8 cellular contexts compared by ENCODE assay signal in the genomic region with DNA sequence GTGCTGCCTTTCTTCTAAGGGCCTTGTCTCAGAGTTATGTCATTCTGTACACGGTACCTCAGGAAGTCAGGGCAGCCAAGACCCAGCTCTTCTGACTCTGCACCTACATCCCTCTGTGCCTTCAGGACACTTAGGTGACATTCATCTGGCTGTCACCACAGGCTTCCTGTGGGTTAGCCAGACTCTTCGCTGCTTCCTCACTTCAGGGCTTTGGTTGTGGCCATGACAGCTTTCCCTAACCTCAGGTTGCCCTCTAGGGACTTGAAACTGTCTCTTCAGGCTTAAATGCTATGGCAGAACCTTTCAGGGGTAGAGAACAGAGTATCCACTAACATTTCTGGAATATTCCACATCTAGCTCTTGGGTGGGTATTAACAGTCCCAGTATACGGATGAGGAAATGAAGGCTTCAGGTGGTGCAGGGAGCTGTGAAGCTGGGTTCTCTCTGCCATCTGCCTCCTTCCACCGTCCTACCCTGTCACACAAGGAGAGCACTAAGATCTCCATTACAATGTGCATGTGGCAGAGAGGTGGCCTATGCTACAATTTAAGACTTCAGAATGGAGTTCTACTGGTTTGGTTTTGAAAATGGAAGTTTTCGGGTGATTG. TPM values are rescaled to one million over a fixed set of nuclear protein-coding genes. Genes with fewer than 3 reads are reported as not detected.
DNase-seq lines count a peak whose midpoint lies in the region; ATAC-seq and TF ChIP-seq lines count a peak whose summit lies in the region.

No MANE protein-coding gene starts in this region.

- no peaks in the 10 kb centered on the region for H3K27me3 ChIP-seq in Panc1 (ENCODE audit: control insufficient read depth, insufficient read depth, low read length)
- H3K27me3 ChIP-seq in aorta (ENCODE audit: control insufficient read depth in 1 of 2, insufficient read depth in 2 of 2, low read length in 1 of 2): no peaks in the 10 kb centered on the region

- H3K27ac Mint-ChIP-seq in nephron progenitor cell: peak overlapping the region; percentile 1
- no peak overlapping the region for H3K27ac Mint-ChIP-seq in WTC11

- CTCF ChIA-PET in Panc1 (lab: Charles Lee) (no interaction called here), WTC11 (lab: Charles Lee) (interaction anchor here (0.9 kb wide), 1 partner anchor 21 kb away, joined by 3 read pairs; no protein-coding TSS in a partner anchor)

- WGBS in aorta, 2 donors: 87 to 91% methylated on average over 5 of the region's 5 CpGs

- BruUV-seq in Panc1 (replicated peaks; lab: Mats Ljungman, UMichigan): no TSS peak

- H3K36me3 Mint-ChIP-seq in nephron progenitor cell (ENCODE audit: low read depth) (peaks cover 44% of the 10 kb centered on the region), WTC11 (peaks cover 59% of the 10 kb centered on the region)

- peak; percentile 58 for ATAC-seq in Panc1
- no peak for ATAC-seq in WTC11
- ATAC-seq in aorta (ENCODE audit: low FRiP score): no peak

- H3K4me1 ChIP-seq in Panc1 (ENCODE audit: control insufficient read depth, insufficient read depth, low read length) (no peaks in the 10 kb centered on the region), aorta (ENCODE audit: control insufficient read depth in 1 of 2, insufficient read depth in 2 of 2, low read length in 2 of 2) (no peaks in the 10 kb centered on the region)

- TF ChIP-seq CTCF in Panc1 (IDR thresholded peaks at IDR 0.05): no peak
- no peak for TF ChIP-seq CTCF in nephron progenitor cell (IDR thresholded peaks at IDR 0.05)
- no peak for TF ChIP-seq CTCF in WTC11 (IDR thresholded peaks at IDR 0.05)

- H3K4me3 ChIP-seq in Panc1 (ENCODE audit: low read depth in 2 of 2, low read length in 2 of 2) (no peak overlapping the region), aorta (ENCODE audit: low read length in 2 of 2) (no peak overlapping the region)

- H3K9me3 Mint-ChIP-seq in nephron progenitor cell (no peaks in the 10 kb centered on the region), WTC11 (no peaks in the 10 kb centered on the region)

- in situ Hi-C loops in Panc1 (cut with HindIII; ENCODE audit: low pct_unique_long_range_greater_than_20kb, low sequenced_read_pairs): no loop called here

- H3K27me3 Mint-ChIP-seq in nephron progenitor cell (ENCODE audit: low read depth, poor library complexity): no peaks in the 10 kb centered on the region
- H3K27me3 Mint-ChIP-seq in WTC11 (ENCODE audit: low read depth): no peaks in the 10 kb centered on the region

- H3K36me3 ChIP-seq in Panc1 (ENCODE audit: control insufficient read depth, insufficient read depth, low read length) (peaks cover 13% of the 10 kb centered on the region), aorta (ENCODE audit: control insufficient read depth in 1 of 2, insufficient read depth in 2 of 2, low read length in 1 of 2) (peaks cover 3 to 17% of the 10 kb centered on the region in 2 donors)

- no peaks in the 10 kb centered on the region for H3K9me3 ChIP-seq in Panc1 (ENCODE audit: control insufficient read depth, insufficient read depth, low read depth, low read length)
- H3K9me3 ChIP-seq in aorta (ENCODE audit: control insufficient read depth, low read length): no peaks in the 10 kb centered on the region

- POLR2A ChIA-PET in Panc1 (lab: Charles Lee): no interaction called here
- POLR2A ChIA-PET in WTC11 (lab: Charles Lee): no interaction called here

- DNase-seq in GM19238 (ENCODE audit: insufficient read length, low spot score) (peak; percentile 43), Panc1 (ENCODE audit: low read depth, low spot score) (no peak), nephron progenitor cell (no peak), NCI-H524 (lab: John Stamatoyannopoulos, UW) (no peak), ureter (ENCODE audit: low spot score) (no peak), WTC11 (ENCODE audit: low spot score) (no peak), aorta (no peak)
- DNase-seq in activated effector memory CD4-positive, alpha-beta T cell treated with anti-CD3 and anti-CD28 coated beads, Interleukin-2, amount 50 U/mL, for 16 hours: peak; percentile 77

- no peaks in the 10 kb centered on the region for H3K4me1 Mint-ChIP-seq in nephron progenitor cell
- no peaks in the 10 kb centered on the region for H3K4me1 Mint-ChIP-seq in WTC11

- H3K4me3 Mint-ChIP-seq in nephron progenitor cell: no peak overlapping the region
- no peak overlapping the region for H3K4me3 Mint-ChIP-seq in WTC11

- H3K27ac ChIP-seq in Panc1 (ENCODE audit: low read length) (no peak overlapping the region), aorta (ENCODE audit: low read depth in 1 of 2, low read length in 2 of 2) (no peak overlapping the region)

- intact Hi-C loops in Panc1 (cut with micrococcal nuclease; ENCODE audit: unreplicated experiment): no loop called here
- intact Hi-C loops in aorta (cut with DNase I): no loop called here

TF ChIP-seq in WTC11, 78 proteins besides CTCF, POLR2A, EP300 and RAD21:
- no peak for TF ChIP-seq CBFB (CRISPR knock-in tag; IDR thresholded peaks at IDR 0.05; ENCODE audit: low read depth)
- TF ChIP-seq RORB (CRISPR knock-in tag; IDR thresholded peaks at IDR 0.05): no peak
- TF ChIP-seq, protein P1, sequence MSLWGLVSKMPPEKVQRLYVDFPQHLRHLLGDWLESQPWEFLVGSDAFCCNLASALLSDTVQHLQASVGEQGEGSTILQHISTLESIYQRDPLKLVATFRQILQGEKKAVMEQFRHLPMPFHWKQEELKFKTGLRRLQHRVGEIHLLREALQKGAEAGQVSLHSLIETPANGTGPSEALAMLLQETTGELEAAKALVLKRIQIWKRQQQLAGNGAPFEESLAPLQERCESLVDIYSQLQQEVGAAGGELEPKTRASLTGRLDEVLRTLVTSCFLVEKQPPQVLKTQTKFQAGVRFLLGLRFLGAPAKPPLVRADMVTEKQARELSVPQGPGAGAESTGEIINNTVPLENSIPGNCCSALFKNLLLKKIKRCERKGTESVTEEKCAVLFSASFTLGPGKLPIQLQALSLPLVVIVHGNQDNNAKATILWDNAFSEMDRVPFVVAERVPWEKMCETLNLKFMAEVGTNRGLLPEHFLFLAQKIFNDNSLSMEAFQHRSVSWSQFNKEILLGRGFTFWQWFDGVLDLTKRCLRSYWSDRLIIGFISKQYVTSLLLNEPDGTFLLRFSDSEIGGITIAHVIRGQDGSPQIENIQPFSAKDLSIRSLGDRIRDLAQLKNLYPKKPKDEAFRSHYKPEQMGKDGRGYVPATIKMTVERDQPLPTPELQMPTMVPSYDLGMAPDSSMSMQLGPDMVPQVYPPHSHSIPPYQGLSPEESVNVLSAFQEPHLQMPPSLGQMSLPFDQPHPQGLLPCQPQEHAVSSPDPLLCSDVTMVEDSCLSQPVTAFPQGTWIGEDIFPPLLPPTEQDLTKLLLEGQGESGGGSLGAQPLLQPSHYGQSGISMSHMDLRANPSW (CRISPR knock-in tag; conservative IDR thresholded peaks at IDR 0.05; ENCODE audit: low read depth): no peak
- TF ChIP-seq, protein P2, sequence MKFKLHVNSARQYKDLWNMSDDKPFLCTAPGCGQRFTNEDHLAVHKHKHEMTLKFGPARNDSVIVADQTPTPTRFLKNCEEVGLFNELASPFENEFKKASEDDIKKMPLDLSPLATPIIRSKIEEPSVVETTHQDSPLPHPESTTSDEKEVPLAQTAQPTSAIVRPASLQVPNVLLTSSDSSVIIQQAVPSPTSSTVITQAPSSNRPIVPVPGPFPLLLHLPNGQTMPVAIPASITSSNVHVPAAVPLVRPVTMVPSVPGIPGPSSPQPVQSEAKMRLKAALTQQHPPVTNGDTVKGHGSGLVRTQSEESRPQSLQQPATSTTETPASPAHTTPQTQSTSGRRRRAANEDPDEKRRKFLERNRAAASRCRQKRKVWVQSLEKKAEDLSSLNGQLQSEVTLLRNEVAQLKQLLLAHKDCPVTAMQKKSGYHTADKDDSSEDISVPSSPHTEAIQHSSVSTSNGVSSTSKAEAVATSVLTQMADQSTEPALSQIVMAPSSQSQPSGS (CRISPR knock-in tag; IDR thresholded peaks at IDR 0.05; ENCODE audit: borderline replicate concordance, low read depth): no peak
- TF ChIP-seq, protein P3, sequence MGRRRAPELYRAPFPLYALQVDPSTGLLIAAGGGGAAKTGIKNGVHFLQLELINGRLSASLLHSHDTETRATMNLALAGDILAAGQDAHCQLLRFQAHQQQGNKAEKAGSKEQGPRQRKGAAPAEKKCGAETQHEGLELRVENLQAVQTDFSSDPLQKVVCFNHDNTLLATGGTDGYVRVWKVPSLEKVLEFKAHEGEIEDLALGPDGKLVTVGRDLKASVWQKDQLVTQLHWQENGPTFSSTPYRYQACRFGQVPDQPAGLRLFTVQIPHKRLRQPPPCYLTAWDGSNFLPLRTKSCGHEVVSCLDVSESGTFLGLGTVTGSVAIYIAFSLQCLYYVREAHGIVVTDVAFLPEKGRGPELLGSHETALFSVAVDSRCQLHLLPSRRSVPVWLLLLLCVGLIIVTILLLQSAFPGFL (CRISPR knock-in tag; IDR thresholded peaks at IDR 0.05; ENCODE audit: borderline replicate concordance): no peak

RNA-seq across cellular contexts. Expression of a gene that starts 9.9 kb away (rescaled TPM):
- total RNA-seq in Panc1 (2021; ENCODE audit: unreplicated experiment) (3.6 TPM), ureter (4.2 TPM), WTC11 (2021) (1.2 to 2.9 TPM (median 1.7 TPM) in 3 replicates), aorta (1 to 10 TPM; 1.7 to 2.2 TPM)
- 1.3 TPM for polyA plus RNA-seq in Panc1 (2012; ENCODE audit: insufficient read length)
- polyA plus RNA-seq in aorta: under 1 TPM in 1 of 2 donors, not detected in 1; 0.41 TPM

RNA-seq across cellular contexts. Expression of a gene that starts 10.0 kb away (rescaled TPM):
- total RNA-seq in Panc1 (2021; ENCODE audit: unreplicated experiment) (6.7 TPM), ureter (5.5 TPM), WTC11 (2021) (6.7 to 10.4 TPM (median 9.4 TPM) in 3 replicates), aorta (10 to 100 TPM in 1 of 2 donors, 1 to 10 TPM in 1; 6.5 to 11.7 TPM)
- 7.8 TPM for polyA plus RNA-seq in Panc1 (2012; ENCODE audit: insufficient read length)
- 10 to 100 TPM in 1 of 2 donors, 1 to 10 TPM in 1; 2.3 to 40.1 TPM for polyA plus RNA-seq in aorta

RNA-seq across cellular contexts. Expression of a gene that starts 22.0 kb away (rescaled TPM):
- total RNA-seq in Panc1 (2021; ENCODE audit: unreplicated experiment) (64.9 TPM), ureter (59.6 TPM), WTC11 (2021) (42.4 to 44.3 TPM (median 43.6 TPM) in 3 replicates), aorta (10 to 100 TPM; 55.2 to 62.8 TPM)
- polyA plus RNA-seq in Panc1 (2012; ENCODE audit: insufficient read length): 58.6 TPM
- polyA plus RNA-seq in aorta: 10 to 100 TPM; 26.4 to 42.9 TPM

RNA-seq across cellular contexts. Expression of a gene that starts 36.2 kb away (rescaled TPM):
- total RNA-seq in Panc1 (2021; ENCODE audit: unreplicated experiment): 176 TPM
- polyA plus RNA-seq in Panc1 (2012; ENCODE audit: insufficient read length): 307 TPM
- 117 TPM for total RNA-seq in ureter
- total RNA-seq in WTC11 (2021): 442 to 450 TPM (median 443 TPM) in 3 replicates
- 10 to 100 TPM; 31.0 to 34.7 TPM for total RNA-seq in aorta
- polyA plus RNA-seq in aorta: 10 to 100 TPM in 1 of 2 donors, 1 to 10 TPM in 1; 4.7 to 10.1 TPM

Comparison
In these comparisons a context has a peak if more than half of its experiments do, and no peak if none do; other contexts are left out.
1. DNase-seq: peak in GM19238 (single experiment) and activated effector memory CD4-positive, alpha-beta T cell treated with anti-CD3 and anti-CD28 coated beads, Interleukin-2, amount 50 U/mL, for 16 hours (single experiment); none in Panc1 (single experiment), nephron progenitor cell (single experiment), NCI-H524 (0 of 2), ureter (single experiment), WTC11 (single experiment) and aorta (0 of 2).